ENCODE assay signal across 26 cellular contexts in the genomic region with DNA sequence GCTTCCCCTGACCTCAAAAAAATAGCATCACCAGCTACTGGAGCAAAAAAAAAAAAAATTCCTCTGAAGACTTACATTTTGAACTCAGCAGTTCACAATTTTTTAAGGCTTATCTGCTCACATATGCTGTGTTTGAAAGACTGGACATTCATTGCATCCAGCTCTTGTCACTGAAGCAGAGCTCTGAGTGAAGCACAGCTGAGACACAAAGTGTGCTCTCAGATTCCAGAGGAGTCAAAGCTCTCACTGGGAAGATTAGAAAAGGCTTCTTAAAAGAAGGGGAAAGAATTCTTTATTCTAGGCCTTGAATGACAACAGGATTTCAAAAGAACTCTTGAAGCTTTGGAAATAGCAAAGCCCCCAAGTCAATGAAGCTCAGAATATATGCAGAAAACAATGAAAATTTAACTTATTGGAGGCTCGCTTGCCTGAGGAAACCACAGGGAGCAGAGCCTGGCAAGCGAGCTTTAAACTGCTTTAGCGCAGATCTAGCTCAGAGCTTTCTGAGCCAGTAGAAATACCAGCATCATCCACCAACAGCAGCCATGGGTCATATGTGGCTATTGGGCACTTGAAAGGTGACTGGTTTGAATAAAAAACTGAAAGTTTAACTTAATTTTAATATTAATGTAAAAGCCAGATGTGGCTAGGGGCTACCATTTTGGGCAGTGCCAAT.
DNase-seq lines count a peak whose midpoint lies in the region; ATAC-seq and TF ChIP-seq lines count a peak whose summit lies in the region.
"Had no signal": no experiment of that assay in that cellular context is flagged by ENCODE, and none has a peak within 500 bp of the region (broad histone marks: within the 10 kb centered on the region; RNA-seq: fewer than 3 reads in every experiment).

No MANE protein-coding gene starts in this region.

- H3K27ac ChIP-seq in iPS-20b (ENCODE audit: low read length), result no peak overlapping the region
- H3K27ac ChIP-seq: psoas muscle, RWPE1, upper lobe of right lung had no signal

- CTCF ChIA-PET in activated CD8-positive, alpha-beta T cell treated with anti-CD3 and anti-CD28 coated beads for 36 hours (lab: Charles Lee), result interaction anchor here (0.9 kb wide), 1 partner anchor 15 kb away, joined by 3 read pairs; no protein-coding TSS in a partner anchor

- peak overlapping the region in 1 of 5 experiments; percentile 18 for H3K4me3 Mint-ChIP-seq in brain
- no peak overlapping the region for H3K4me3 Mint-ChIP-seq in activated CD8-positive, alpha-beta T cell treated with anti-CD3 and anti-CD28 coated beads for 36 hours
- H3K4me3 Mint-ChIP-seq: activated T-cell treated with anti-CD3 and anti-CD28 coated beads, Interleukin-2, amount 50 U/mL, for 72 hours; CD8-positive, alpha-beta T cell; H9; naive thymus-derived CD8-positive, alpha-beta T cell had no signal

- H3K9me3 ChIP-seq in HAP-1 (no peaks in the 10 kb centered on the region), iPS-20b (ENCODE audit: insufficient read depth, low read depth, low read length) (no peaks in the 10 kb centered on the region)
- H3K9me3 ChIP-seq: psoas muscle, upper lobe of right lung had no signal

- intact Hi-C loops in activated CD8-positive, alpha-beta T cell treated with anti-CD3 and anti-CD28 coated beads for 36 hours (cut with micrococcal nuclease), result no loop called here

- H3K36me3 ChIP-seq in HAP-1 (replicated peaks), result no peaks in the 10 kb centered on the region
- no peaks in the 10 kb centered on the region for H3K36me3 ChIP-seq in iPS-20b (ENCODE audit: insufficient read depth, low read depth, low read length)
- H3K36me3 ChIP-seq: upper lobe of right lung had no signal

- H3K9me3 Mint-ChIP-seq in brain, result peaks cover 0 to 2% (median 0%) of the 10 kb centered on the region in 5 experiments
- no peaks in the 10 kb centered on the region for H3K9me3 Mint-ChIP-seq in activated CD8-positive, alpha-beta T cell treated with anti-CD3 and anti-CD28 coated beads for 36 hours
- H3K9me3 Mint-ChIP-seq: activated T-cell treated with anti-CD3 and anti-CD28 coated beads, Interleukin-2, amount 50 U/mL, for 72 hours; CD8-positive, alpha-beta T cell; H9; naive thymus-derived CD8-positive, alpha-beta T cell had no signal

- H3K27me3 Mint-ChIP-seq in brain, result no peaks in the 10 kb centered on the region
- no peaks in the 10 kb centered on the region for H3K27me3 Mint-ChIP-seq in activated CD8-positive, alpha-beta T cell treated with anti-CD3 and anti-CD28 coated beads for 36 hours
- H3K27me3 Mint-ChIP-seq: naive thymus-derived CD8-positive, alpha-beta T cell had no signal

- ATAC-seq in activated CD8-positive, alpha-beta T cell treated with anti-CD3 and anti-CD28 coated beads for 36 hours, result no peak
- ATAC-seq: activated T-cell treated with anti-CD3 and anti-CD28 coated beads, Interleukin-2, amount 50 U/mL, for 72 hours; CD8-positive, alpha-beta T cell; naive thymus-derived CD8-positive, alpha-beta T cell; psoas muscle; upper lobe of right lung had no signal

- no peaks in the 10 kb centered on the region for H3K4me1 ChIP-seq in HAP-1
- peaks cover 17% of the 10 kb centered on the region; the same call in 1 of the 2 replicates for H3K4me1 ChIP-seq in iPS-20b (ENCODE audit: insufficient read depth, low read length)

- H3K36me3 Mint-ChIP-seq in brain, result no peaks in the 10 kb centered on the region
- H3K36me3 Mint-ChIP-seq in activated CD8-positive, alpha-beta T cell treated with anti-CD3 and anti-CD28 coated beads for 36 hours (ENCODE audit: low read depth), result no peaks in the 10 kb centered on the region
- H3K36me3 Mint-ChIP-seq: CD8-positive, alpha-beta T cell; naive thymus-derived CD8-positive, alpha-beta T cell had no signal

- no peaks in the 10 kb centered on the region for H3K27me3 ChIP-seq in HAP-1 (ENCODE audit: low read depth)
- no peaks in the 10 kb centered on the region for H3K27me3 ChIP-seq in iPS-20b (ENCODE audit: insufficient read depth, low read length)
- H3K27me3 ChIP-seq: upper lobe of right lung had no signal

- in situ Hi-C loops in HAP-1 (cut with MboI; ENCODE audit: low sequenced_read_pairs), result no loop called here

- TF ChIP-seq CTCF in brain (conservative IDR thresholded peaks at IDR 0.05), result peak in 1 of 2 experiments; percentile 31
- TF ChIP-seq CTCF in activated CD8-positive, alpha-beta T cell treated with anti-CD3 and anti-CD28 coated beads for 36 hours (IDR thresholded peaks at IDR 0.05), result no peak

- DNase-seq in HAP-1 (ENCODE audit: low spot score in 2 of 2) (peak; percentile 11 to 21), retina (peak; percentile 6), NCI-H82 treated with DMSO at 0.1 percent for 48 hours (lab: John Stamatoyannopoulos, UW; ENCODE audit: unreplicated experiment) (no peak), H4 (ENCODE audit: low spot score) (no peak)
- DNase-seq in activated naive CD4-positive, alpha-beta T cell (lab: John Stamatoyannopoulos, UW), result no peak
- no peak for DNase-seq in activated CD8-positive, alpha-beta T cell treated with anti-CD3 and anti-CD28 coated beads for 36 hours
- DNase-seq: activated CD4-positive, CD25-positive, alpha-beta regulatory T cell; activated naive CD4-positive, alpha-beta T cell treated with anti-CD3 and anti-CD28 coated beads, Interleukin-2, amount 50 U/mL, for 16 hours; activated T-cell treated with anti-CD3 and anti-CD28 coated beads, Interleukin-2, amount 50 U/mL, for 72 hours; aorta; CD8-positive, alpha-beta T cell; DMS53; H9; hippocampal formation; islet precursor cell; naive thymus-derived CD8-positive, alpha-beta T cell; NCI-H1092 treated with DMSO at 0.1 percent for 48 hours; NCI-H2081 treated with DMSO at 0.1 percent for 48 hours; NCI-H510A; psoas muscle; stimulated activated CD4-positive, alpha-beta T cell treated with anti-CD3 and anti-CD28 coated beads, Interleukin-12 subunit alpha, Interleukin-12 subunit beta, amount 100 ng/mL, for 4 hours; T-helper 9 cell; upper lobe of right lung had no signal

- H3K4me1 Mint-ChIP-seq in brain, result peaks cover 34% of the 10 kb centered on the region
- no peaks in the 10 kb centered on the region for H3K4me1 Mint-ChIP-seq in activated CD8-positive, alpha-beta T cell treated with anti-CD3 and anti-CD28 coated beads for 36 hours (ENCODE audit: low read depth)

- H3K4me3 ChIP-seq in HAP-1 (no peak overlapping the region), iPS-20b (ENCODE audit: low read length) (0 out of 2 replicates have a peak overlapping the region, but pooled peaks have one; percentile 5)
- H3K4me3 ChIP-seq: psoas muscle, upper lobe of right lung had no signal

- no peak overlapping the region for H3K9ac ChIP-seq in iPS-20b (ENCODE audit: low read depth, low read length)

- H3K27ac Mint-ChIP-seq in brain, result peak overlapping the region in 3 of 5 experiments; percentile 35 to 77 (median 66)
- H3K27ac Mint-ChIP-seq in activated CD8-positive, alpha-beta T cell treated with anti-CD3 and anti-CD28 coated beads for 36 hours, result no peak overlapping the region
- H3K27ac Mint-ChIP-seq: activated T-cell treated with anti-CD3 and anti-CD28 coated beads, Interleukin-2, amount 50 U/mL, for 72 hours; CD8-positive, alpha-beta T cell had no signal

- POLR2A ChIA-PET in activated CD8-positive, alpha-beta T cell treated with anti-CD3 and anti-CD28 coated beads for 36 hours (lab: Charles Lee), result no interaction called here

Comparison
In these comparisons a context has a peak if more than half of its experiments do, and no peak if none do; other contexts are left out.
1. DNase-seq: peak in HAP-1 (2 of 2) and retina (single experiment); none in NCI-H82 treated with DMSO at 0.1 percent for 48 hours (single experiment), activated naive CD4-positive, alpha-beta T cell (0 of 4), H4 (single experiment) and activated CD8-positive, alpha-beta T cell treated with anti-CD3 and anti-CD28 coated beads for 36 hours (single experiment).